Comparison of ENCODE assay signal across 8 cellular contexts in genomic region chr9:89522261-89522978, GRCh38. TPM values are rescaled to one million over a fixed set of nuclear protein-coding genes. Genes with fewer than 3 reads are reported as not detected.
A peak's percentile ranks its signal among the peaks of the same experiment; 100 is the strongest.
DNase-seq lines count a peak whose midpoint lies in the region; ATAC-seq and TF ChIP-seq lines count a peak whose summit lies in the region.

No MANE protein-coding gene starts in this region.

- peaks cover 33% of the 10 kb centered on the region for H3K4me1 ChIP-seq in OCI-LY3 (ENCODE audit: low read length)

- peak overlapping the region; percentile 46; the same call in 1 of the 2 replicates for H3K9ac ChIP-seq in OCI-LY3 (ENCODE audit: low read length)

- H3K4me3 Mint-ChIP-seq in activated T-helper 17 cell treated with anti-CD3 and anti-CD28 coated beads, Interleukin-2, amount 50 U/mL, for 72 hours = peak overlapping the region; percentile 85

- ATAC-seq in HG02870 (IDR thresholded peaks at IDR 0.05; ENCODE audit: unreplicated experiment) = peak; percentile 81
- ATAC-seq in activated T-helper 17 cell treated with anti-CD3 and anti-CD28 coated beads, Interleukin-2, amount 50 U/mL, for 72 hours (replicated peaks) = peak; percentile 96

- H3K36me3 Mint-ChIP-seq in activated T-helper 17 cell treated with anti-CD3 and anti-CD28 coated beads, Interleukin-2, amount 50 U/mL, for 72 hours (ENCODE audit: low read depth) = no peaks in the 10 kb centered on the region

- H2AFZ ChIP-seq in OCI-LY3 (ENCODE audit: low read depth, low read length) = peak overlapping the region; percentile 99

- H3K27ac Mint-ChIP-seq in activated T-helper 17 cell treated with anti-CD3 and anti-CD28 coated beads, Interleukin-2, amount 50 U/mL, for 72 hours = peak overlapping the region; percentile 95

- no peaks in the 10 kb centered on the region for H4K20me1 ChIP-seq in OCI-LY3 (ENCODE audit: insufficient read depth, low read length)

- H3K4me3 ChIP-seq in OCI-LY3 (ENCODE audit: low read length) = peak overlapping the region; percentile 44

- peak overlapping the region; percentile 75 for H3K4me2 ChIP-seq in OCI-LY3 (ENCODE audit: low read length)

- H3K27ac ChIP-seq in OCI-LY3 (ENCODE audit: low read length) = peak overlapping the region; percentile 67

- no peaks in the 10 kb centered on the region for H3K36me3 ChIP-seq in OCI-LY3 (replicated peaks; ENCODE audit: low read depth, low read length)

- H3K9me3 Mint-ChIP-seq in activated T-helper 17 cell treated with anti-CD3 and anti-CD28 coated beads, Interleukin-2, amount 50 U/mL, for 72 hours = no peaks in the 10 kb centered on the region

- DNase-seq in pons (ENCODE audit: low spot score) = peak; percentile 60
- no peak for DNase-seq in NCI-H146 treated with DMSO at 0.1 percent for 48 hours (lab: John Stamatoyannopoulos, UW; ENCODE audit: unreplicated experiment)
- no peak for DNase-seq in inferior parietal cortex (ENCODE audit: extremely low spot score)
- DNase-seq in NCI-H1930 (lab: John Stamatoyannopoulos, UW) = no peak

- peak; percentile 41 for TF ChIP-seq POLR2A in GM18526 (IDR thresholded peaks at IDR 0.05; ENCODE audit: extremely low read depth, insufficient read length)

- no peaks in the 10 kb centered on the region for H3K27me3 Mint-ChIP-seq in activated T-helper 17 cell treated with anti-CD3 and anti-CD28 coated beads, Interleukin-2, amount 50 U/mL, for 72 hours

- H3K4me1 Mint-ChIP-seq in activated T-helper 17 cell treated with anti-CD3 and anti-CD28 coated beads, Interleukin-2, amount 50 U/mL, for 72 hours = peaks cover 55% of the 10 kb centered on the region

- no peak for TF ChIP-seq CTCF in OCI-LY3 (IDR thresholded peaks at IDR 0.05; ENCODE audit: low read depth, low read length)

- H3K27me3 ChIP-seq in OCI-LY3 (ENCODE audit: low read depth, low read length) = no peaks in the 10 kb centered on the region

- no peaks in the 10 kb centered on the region for H3K79me2 ChIP-seq in OCI-LY3 (ENCODE audit: low read length)

- no peaks in the 10 kb centered on the region for H3K9me3 ChIP-seq in OCI-LY3 (ENCODE audit: insufficient read depth, low read length)

RNA-seq across cellular contexts. Expression of gene SEMA4D, which starts 24.5 kb away (rescaled TPM):
- total RNA-seq in activated T-helper 17 cell treated with anti-CD3 and anti-CD28 coated beads, Interleukin-2, amount 50 U/mL, for 72 hours = 100 to 1,000 TPM; 167 to 263 TPM
